26 cellular contexts compared by ENCODE assay signal in genomic region chr5:58493136-58493535, GRCh38. TPM values are rescaled to one million over a fixed set of nuclear protein-coding genes. Genes with fewer than 3 reads are reported as not detected.
"Had no signal": no experiment of that assay in that cellular context is flagged by ENCODE, and none has a peak within 500 bp of the region (broad histone marks: within the 10 kb centered on the region; RNA-seq: fewer than 3 reads in every experiment).

No MANE protein-coding gene starts in this region.

- H3K4me1 ChIP-seq: esophagus squamous epithelium, left ventricle myocardium inferior, pancreas had no signal

- H3K4me3 Mint-ChIP-seq: activated CD4-positive, alpha-beta T cell treated with anti-CD3 and anti-CD28 coated beads, Interleukin-2, amount 10 ng/mL, durations not matched to agents 24 days and 14 days; activated CD8-positive, alpha-beta T cell treated with anti-CD3 and anti-CD28 coated beads, Interleukin-2, amount 10 ng/mL, durations not matched to agents 7 days and 5 days; activated naive CD8-positive, alpha-beta T cell treated with anti-CD3 and anti-CD28 coated beads, Interleukin-2, amount 10 ng/mL, durations not matched to agents 7 days and 5 days; activated T-cell treated with anti-CD3 and anti-CD28 coated beads, Interleukin-2, amount 50 U/mL, for 72 hours; central memory CD8-positive, alpha-beta T cell; nephron progenitor cell; stimulated activated naive CD8-positive, alpha-beta T cell treated with anti-CD3 and anti-CD28 coated beads, Interleukin-15, amount 100 ng/mL, for 72 hours had no signal

- H3K4me3 ChIP-seq: esophagus squamous epithelium, left ventricle myocardium inferior, pancreas, thoracic aorta had no signal

- H3K9me3 ChIP-seq: esophagus squamous epithelium, left ventricle myocardium inferior, pancreas, thoracic aorta had no signal

- DNase-seq: activated CD4-positive, alpha-beta T cell treated with anti-CD3 and anti-CD28 coated beads, Interleukin-2, amount 10 ng/mL, durations not matched to agents 24 days and 14 days; activated CD4-positive, CD25-positive, alpha-beta regulatory T cell; activated CD8-positive, alpha-beta memory T cell treated with anti-CD3 and anti-CD28 coated beads, Interleukin-2, amount 50 U/mL, for 48 hours; activated CD8-positive, alpha-beta T cell treated with anti-CD3 and anti-CD28 coated beads, Interleukin-2, amount 10 ng/mL, durations not matched to agents 7 days and 5 days; activated gamma-delta T cell treated with Interleukin-2 at 50 U/mL for 16 hours; activated naive CD8-positive, alpha-beta T cell treated with anti-CD3 and anti-CD28 coated beads, Interleukin-2, amount 10 ng/mL, durations not matched to agents 7 days and 5 days; activated T-cell treated with anti-CD3 and anti-CD28 coated beads, Interleukin-2, amount 50 U/mL, for 72 hours; anterior cingulate cortex; brain microvascular endothelial cell; cortex of kidney; effector CD4-positive, alpha-beta T cell; esophagus squamous epithelium; glutamatergic neuron; hypothalamus; left ventricle myocardium inferior; mesenchymal stem cell; nephron progenitor cell; pancreas; stimulated activated naive CD8-positive, alpha-beta T cell treated with anti-CD3 and anti-CD28 coated beads, Interleukin-15, amount 100 ng/mL, for 72 hours had no signal

- H3K36me3 Mint-ChIP-seq: activated naive CD8-positive, alpha-beta T cell treated with anti-CD3 and anti-CD28 coated beads, Interleukin-2, amount 10 ng/mL, durations not matched to agents 7 days and 5 days had no signal

- H3K27ac ChIP-seq: brain microvascular endothelial cell, esophagus squamous epithelium, left ventricle myocardium inferior, pancreas, thoracic aorta had no signal

- H3K27ac Mint-ChIP-seq: activated CD4-positive, alpha-beta T cell treated with anti-CD3 and anti-CD28 coated beads, Interleukin-2, amount 10 ng/mL, durations not matched to agents 24 days and 14 days; activated CD8-positive, alpha-beta T cell treated with anti-CD3 and anti-CD28 coated beads, Interleukin-2, amount 10 ng/mL, durations not matched to agents 7 days and 5 days; activated naive CD8-positive, alpha-beta T cell treated with anti-CD3 and anti-CD28 coated beads, Interleukin-2, amount 10 ng/mL, durations not matched to agents 7 days and 5 days; activated T-cell treated with anti-CD3 and anti-CD28 coated beads, Interleukin-2, amount 50 U/mL, for 72 hours; nephron progenitor cell; stimulated activated naive CD8-positive, alpha-beta T cell treated with anti-CD3 and anti-CD28 coated beads, Interleukin-15, amount 100 ng/mL, for 72 hours had no signal

- H3K4me1 Mint-ChIP-seq: activated CD4-positive, alpha-beta T cell treated with anti-CD3 and anti-CD28 coated beads, Interleukin-2, amount 10 ng/mL, durations not matched to agents 24 days and 14 days; activated naive CD8-positive, alpha-beta T cell treated with anti-CD3 and anti-CD28 coated beads, Interleukin-2, amount 10 ng/mL, durations not matched to agents 7 days and 5 days; central memory CD8-positive, alpha-beta T cell; nephron progenitor cell; stimulated activated naive CD8-positive, alpha-beta T cell treated with anti-CD3 and anti-CD28 coated beads, Interleukin-15, amount 100 ng/mL, for 72 hours had no signal

- H3K27me3 ChIP-seq: pancreas had no signal

- H3K36me3 ChIP-seq: brain microvascular endothelial cell, esophagus squamous epithelium, left ventricle myocardium inferior, pancreas, thoracic aorta had no signal

- ATAC-seq: activated CD8-positive, alpha-beta T cell treated with anti-CD3 and anti-CD28 coated beads, Interleukin-2, amount 10 ng/mL, durations not matched to agents 7 days and 5 days; activated T-cell treated with anti-CD3 and anti-CD28 coated beads, Interleukin-2, amount 50 U/mL, for 72 hours; pancreas; sciatic nerve; stimulated activated naive CD8-positive, alpha-beta T cell treated with anti-CD3 and anti-CD28 coated beads, Interleukin-15, amount 100 ng/mL, for 72 hours had no signal

- H3K9me3 Mint-ChIP-seq: activated CD4-positive, alpha-beta T cell treated with anti-CD3 and anti-CD28 coated beads, Interleukin-2, amount 10 ng/mL, durations not matched to agents 24 days and 14 days; activated naive CD8-positive, alpha-beta T cell treated with anti-CD3 and anti-CD28 coated beads, Interleukin-2, amount 10 ng/mL, durations not matched to agents 7 days and 5 days; activated T-cell treated with anti-CD3 and anti-CD28 coated beads, Interleukin-2, amount 50 U/mL, for 72 hours; central memory CD8-positive, alpha-beta T cell; nephron progenitor cell; stimulated activated naive CD8-positive, alpha-beta T cell treated with anti-CD3 and anti-CD28 coated beads, Interleukin-15, amount 100 ng/mL, for 72 hours had no signal

RNA-seq across cellular contexts. Expression of gene GAPT, which starts 1.9 kb away (rescaled TPM):
- total RNA-seq: activated CD4-positive, alpha-beta T cell treated with anti-CD3 and anti-CD28 coated beads, Interleukin-2, amount 10 ng/mL, durations not matched to agents 24 days and 14 days; activated CD8-positive, alpha-beta T cell treated with anti-CD3 and anti-CD28 coated beads, Interleukin-2, amount 10 ng/mL, durations not matched to agents 7 days and 5 days; activated T-cell treated with anti-CD3 and anti-CD28 coated beads, Interleukin-2, amount 50 U/mL, for 72 hours; endothelial cell of umbilical vein; fibroblast of villous mesenchyme; kidney epithelial cell; T-helper 1 cell treated with Interleukin-12 subunit alpha and Interleukin-12 subunit beta and Interleukin-4 antibody, amounts not matched to agents 30 ng/mL and 1 ng/mL, for 36 hours had no signal
- polyA plus RNA-seq: endothelial cell of umbilical vein had no signal
